In genomic region chr19:16373989-16374388, GRCh38 we compare ENCODE assay signal across 1 cellular context.
TF ChIP-seq lines count a peak whose summit lies in the region.

No MANE protein-coding gene starts in this region.

TF ChIP-seq in HepG2, 621 proteins besides CTCF, POLR2A, EP300 and RAD21 (continued from another document):
- TF ChIP-seq MLX (CRISPR knock-in tag; IDR thresholded peaks at IDR 0.05) (no peak), KLF15 (CRISPR knock-in tag; IDR thresholded peaks at IDR 0.05; ENCODE audit: borderline replicate concordance) (no peak), RBM39 (IDR thresholded peaks at IDR 0.05; ENCODE audit: low read depth, low read length, poor library complexity, severe bottlenecking) (no peak)
